Comparison of ENCODE assay signal across 17 cellular contexts in the genomic region with DNA sequence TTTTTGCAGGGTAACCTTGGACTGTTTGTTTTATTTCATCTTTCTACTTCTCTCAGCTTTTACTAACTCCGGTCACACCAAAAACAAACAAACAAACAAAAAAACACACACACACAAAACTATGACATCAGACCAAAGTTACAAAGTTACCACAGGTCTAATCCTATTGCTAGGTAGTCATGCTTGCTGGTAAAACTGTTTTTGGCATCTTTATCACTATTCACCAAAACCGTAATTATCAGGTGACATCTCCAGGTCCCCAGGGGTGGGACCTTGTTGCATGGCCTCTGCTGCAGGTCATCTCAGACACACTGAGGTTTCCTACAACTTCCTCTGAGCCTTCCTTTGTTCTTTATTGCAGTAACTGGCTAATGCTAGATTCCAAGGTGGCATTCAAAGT.
DNase-seq lines count a peak whose midpoint lies in the region; ATAC-seq, FAIRE-seq and TF ChIP-seq lines count a peak whose summit lies in the region.
"Had no signal": no experiment of that assay in that cellular context is flagged by ENCODE, and none has a peak within 500 bp of the region (broad histone marks: within the 10 kb centered on the region; RNA-seq: fewer than 3 reads in every experiment).

No MANE protein-coding gene starts in this region.

- H3K27ac ChIP-seq in A549 (peak overlapping the region; percentile 51 to 79; a peak in 5 of 6 replicates), SJSA1 (peak overlapping the region; percentile 27; the same call in 1 of the 2 replicates), hepatocyte (peak overlapping the region; percentile 47), psoas muscle (peak overlapping the region; percentile 2)

- TF ChIP-seq CTCF in A549 (IDR thresholded peaks at IDR 0.05) (no peak), hepatocyte (IDR thresholded peaks at IDR 0.05; ENCODE audit: poor library complexity) (no peak), psoas muscle (IDR thresholded peaks at IDR 0.05) (no peak)

- no peaks in the 10 kb centered on the region for H4K20me1 ChIP-seq in hepatocyte (ENCODE audit: insufficient read depth, poor library complexity, severe bottlenecking)

- DNase-seq in A549 (ENCODE audit: low read depth in 1 of 2, low spot score in 1 of 2), result no peak
- peak in 1 of 2 experiments; percentile 28 for DNase-seq in SJSA1 (ENCODE audit: low read depth in 1 of 2, low spot score in 2 of 2)
- no peak for DNase-seq in hepatocyte (ENCODE audit: low spot score)
- no peak for DNase-seq in psoas muscle
- no peak for DNase-seq in DMS 273 treated with DMSO at 0.1 percent for 48 hours (lab: John Stamatoyannopoulos, UW)
- no peak for DNase-seq in activated CD4-positive, alpha-beta T cell treated with anti-CD3 and anti-CD28 coated beads for 48 hours
- DNase-seq in NCI-H748 (lab: John Stamatoyannopoulos, UW; ENCODE audit: unreplicated experiment), result no peak
- DNase-seq: activated CD8-positive, alpha-beta T cell treated with anti-CD3 and anti-CD28 coated beads for 36 hours; activated naive CD8-positive, alpha-beta T cell treated with anti-CD3 and anti-CD28 coated beads, Interleukin-2, amount 50 U/mL, for 24 hours; NCI-H2107; NCI-H526; pancreas; PC-3; stimulated activated naive B cell treated with anti-CD40 and anti-IgM and Interleukin-4, amounts not matched to agents 10 μg/mL and 1 μg/mL and 100 μg/mL, for 72 hours had no signal

- no peak for TF ChIP-seq RAD21 in A549 (conservative IDR thresholded peaks at IDR 0.05 in 1 of 2, IDR thresholded peaks at IDR 0.05 in 1 of 2)

- H3K79me2 ChIP-seq in hepatocyte, result no peaks in the 10 kb centered on the region

- peaks cover 6% of the 10 kb centered on the region; the same call in 1 of the 3 replicates for H3K9me3 ChIP-seq in A549
- no peaks in the 10 kb centered on the region for H3K9me3 ChIP-seq in SJSA1 (replicated peaks)
- H3K9me3 ChIP-seq in hepatocyte (ENCODE audit: low read depth), result no peaks in the 10 kb centered on the region
- no peaks in the 10 kb centered on the region for H3K9me3 ChIP-seq in psoas muscle
- H3K9me3 ChIP-seq: pancreas had no signal

- intact Hi-C loops in psoas muscle (cut with DNase I), result no loop called here

- CTCF ChIA-PET in A549 (lab: Yijun Ruan, JAX), result interaction anchor here (2.2 to 11.8 kb wide), 2 partner anchors 15 to 21 kb away, joined by 9 to 128 read pairs; no protein-coding TSS in a partner anchor

- FAIRE-seq in A549 (lab: Jason Lieb, UNC), result no peak
- FAIRE-seq: endometrium, GM12878, pancreas had no signal

- H3K4me3 ChIP-seq in A549 (no peak overlapping the region), SJSA1 (no peak overlapping the region), hepatocyte (no peak overlapping the region), psoas muscle (no peak overlapping the region)
- H3K4me3 ChIP-seq: GM12878, pancreas had no signal

- ATAC-seq in A549 (no peak), psoas muscle (no peak), GM18873 (IDR thresholded peaks at IDR 0.05; ENCODE audit: low FRiP score, unreplicated experiment) (no peak)
- ATAC-seq: activated CD8-positive, alpha-beta T cell treated with anti-CD3 and anti-CD28 coated beads for 36 hours; activated naive CD8-positive, alpha-beta T cell treated with anti-CD3 and anti-CD28 coated beads, Interleukin-2, amount 50 U/mL, for 24 hours; GM12878; stimulated activated naive B cell treated with anti-CD40 and anti-IgM and Interleukin-4, amounts not matched to agents 10 μg/mL and 1 μg/mL and 100 μg/mL, for 72 hours had no signal

- H3K27me3 ChIP-seq in SJSA1 (replicated peaks), result no peaks in the 10 kb centered on the region
- no peaks in the 10 kb centered on the region for H3K27me3 ChIP-seq in hepatocyte
- H3K27me3 ChIP-seq in psoas muscle (ENCODE audit: insufficient read depth in 3 of 3, low read length in 2 of 3), result no peaks in the 10 kb centered on the region
- H3K27me3 ChIP-seq: pancreas had no signal

- POLR2A ChIA-PET in A549 (lab: Yijun Ruan, JAX), result no interaction called here

- no peaks in the 10 kb centered on the region for H3K36me3 ChIP-seq in SJSA1
- no peaks in the 10 kb centered on the region for H3K36me3 ChIP-seq in hepatocyte (replicated peaks; ENCODE audit: insufficient read depth, low read depth)
- H3K36me3 ChIP-seq in psoas muscle (ENCODE audit: insufficient read depth in 1 of 2, low read depth in 1 of 2), result no peaks in the 10 kb centered on the region
- H3K36me3 ChIP-seq: pancreas had no signal

- 29% methylated on average over 2 of the region's 2 CpGs for WGBS in A549 (ENCODE audit: missing lambda C conversion rate)
- 0% methylated on average over 2 of the region's 2 CpGs for WGBS in hepatocyte (ENCODE audit: low lambda C conversion rate, missing lambda C conversion rate)
- 14 to 38% (median 17%) methylated on average over 2 of the region's 2 CpGs for WGBS in psoas muscle, 3 donors

- H2AFZ ChIP-seq in hepatocyte, result no peak overlapping the region

- H3K4me2 ChIP-seq in A549, result peak overlapping the region; percentile 57
- no peak overlapping the region for H3K4me2 ChIP-seq in hepatocyte

- no peaks in the 10 kb centered on the region for H3K9me2 ChIP-seq in hepatocyte (replicated peaks; ENCODE audit: insufficient read depth)

- peaks cover 41% of the 10 kb centered on the region for H3K4me1 ChIP-seq in A549
- H3K4me1 ChIP-seq in SJSA1 (replicated peaks), result peaks cover 54% of the 10 kb centered on the region
- peaks cover 29% of the 10 kb centered on the region for H3K4me1 ChIP-seq in hepatocyte (ENCODE audit: insufficient read depth)
- H3K4me1 ChIP-seq in psoas muscle, result no peaks in the 10 kb centered on the region

- TF ChIP-seq POLR2A in A549 (IDR thresholded peaks at IDR 0.05; ENCODE audit: low read length), result no peak

- TF ChIP-seq EP300 in A549 (IDR thresholded peaks at IDR 0.05), result no peak

TF ChIP-seq in A549, 52 proteins besides CTCF, POLR2A, EP300 and RAD21:
- TF ChIP-seq, protein P1, sequence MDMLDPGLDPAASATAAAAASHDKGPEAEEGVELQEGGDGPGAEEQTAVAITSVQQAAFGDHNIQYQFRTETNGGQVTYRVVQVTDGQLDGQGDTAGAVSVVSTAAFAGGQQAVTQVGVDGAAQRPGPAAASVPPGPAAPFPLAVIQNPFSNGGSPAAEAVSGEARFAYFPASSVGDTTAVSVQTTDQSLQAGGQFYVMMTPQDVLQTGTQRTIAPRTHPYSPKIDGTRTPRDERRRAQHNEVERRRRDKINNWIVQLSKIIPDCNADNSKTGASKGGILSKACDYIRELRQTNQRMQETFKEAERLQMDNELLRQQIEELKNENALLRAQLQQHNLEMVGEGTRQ (IDR thresholded peaks at IDR 0.05), result no peak
- no peak for TF ChIP-seq ZSCAN20 (CRISPR knock-in tag; IDR thresholded peaks at IDR 0.05)
- no peak for TF ChIP-seq BHLHE40 (IDR thresholded peaks at IDR 0.05; ENCODE audit: low read depth, low read length)
- no peak for TF ChIP-seq EHMT2 (IDR thresholded peaks at IDR 0.05; ENCODE audit: low read depth)
- TF ChIP-seq HOXA7 (CRISPR knock-in tag; IDR thresholded peaks at IDR 0.05), result no peak

Comparison
In these comparisons a context has a peak if more than half of its experiments do, and no peak if none do; other contexts are left out.
1. H3K27ac ChIP-seq: peak in every context shown above with its lines; median percentile 65 in A549; 47 in hepatocyte; 27 in SJSA1; 2 in psoas muscle.